27 cellular contexts compared by ENCODE assay signal in genomic region chr9:121153642-121154041, GRCh38. TPM values are rescaled to one million over a fixed set of nuclear protein-coding genes. Genes with fewer than 3 reads are reported as not detected.
DNase-seq lines count a peak whose midpoint lies in the region; ATAC-seq lines count a peak whose summit lies in the region.
"Had no signal": no experiment of that assay in that cellular context is flagged by ENCODE, and none has a peak within 500 bp of the region (broad histone marks: within the 10 kb centered on the region; RNA-seq: fewer than 3 reads in every experiment).

No MANE protein-coding gene starts in this region.

- peaks cover 10 to 27% (median 24%) of the 10 kb centered on the region in 4 donors for H3K4me1 Mint-ChIP-seq in CD4-positive, alpha-beta memory T cell
- H3K4me1 Mint-ChIP-seq in T-helper 17 cell (peaks cover 25% of the 10 kb centered on the region), memory B cell (peaks cover 26% of the 10 kb centered on the region)
- H3K4me1 Mint-ChIP-seq in activated CD4-positive, alpha-beta memory T cell treated with anti-CD3 and anti-CD28 coated beads, Interleukin-2, amount 10 ng/mL, durations not matched to agents 7 days and 5 days: peaks cover 49% of the 10 kb centered on the region
- H3K4me1 Mint-ChIP-seq: neural crest cell had no signal

- H3K36me3 Mint-ChIP-seq in CD4-positive, alpha-beta memory T cell: peaks cover 72 to 84% of the 10 kb centered on the region in 2 donors
- peaks cover 28% of the 10 kb centered on the region for H3K36me3 Mint-ChIP-seq in T-helper 17 cell (ENCODE audit: low read depth)
- H3K36me3 Mint-ChIP-seq in memory B cell: peaks cover 46% of the 10 kb centered on the region
- H3K36me3 Mint-ChIP-seq in activated CD4-positive, alpha-beta memory T cell treated with anti-CD3 and anti-CD28 coated beads, Interleukin-2, amount 10 ng/mL, durations not matched to agents 7 days and 5 days (ENCODE audit: low read depth): peaks cover 73% of the 10 kb centered on the region

- DNase-seq in CD4-positive, alpha-beta memory T cell: no peak
- DNase-seq in HS-27A (ENCODE audit: low read depth) (peak; percentile 7), T-helper 17 cell (no peak), memory B cell (ENCODE audit: low spot score in 2 of 2) (no peak), NCI-H510A (lab: John Stamatoyannopoulos, UW) (no peak)
- no peak for DNase-seq in activated CD4-positive, CD25-positive, alpha-beta regulatory T cell treated with anti-CD3 and anti-CD28 coated beads, Interleukin-2, amount 50 U/mL, for 72 hours
- no peak for DNase-seq in activated CD4-positive, alpha-beta memory T cell treated with anti-CD3 and anti-CD28 coated beads, Interleukin-2, amount 10 ng/mL, durations not matched to agents 7 days and 5 days
- DNase-seq: activated CD4-positive, alpha-beta T cell treated with anti-CD3 and anti-CD28 coated beads, Interleukin-2, amount 50 U/mL, for 48 hours; activated naive CD4-positive, alpha-beta T cell treated with anti-CD3 and anti-CD28 coated beads for 36 hours; activated T-cell treated with anti-CD3 and anti-CD28 coated beads for 4 hours; CD4-positive, alpha-beta T cell; cortex of kidney; kidney glomerular epithelial cell; lower lobe of right lung; MG63; mucosa of descending colon; NCI-H1436 treated with DMSO at 0.1 percent for 48 hours; NCI-H2107; NK-92 treated with Interleukin-12 subunit alpha and Interleukin-12 subunit beta, amount 100 ng/mL, for 24 hours; right cardiac atrium; SJCRH30; stimulated activated CD4-positive, alpha-beta T cell treated with anti-CD3 and anti-CD28 coated beads, Interleukin-4, amount 100 ng/mL, for 1 hour; stimulated activated naive CD8-positive, alpha-beta T cell treated with anti-CD3 and anti-CD28 coated beads, Interleukin-15, amount 100 ng/mL, for 72 hours; thyroid gland had no signal

- no peaks in the 10 kb centered on the region for H3K27me3 Mint-ChIP-seq in CD4-positive, alpha-beta memory T cell
- H3K27me3 Mint-ChIP-seq in T-helper 17 cell (no peaks in the 10 kb centered on the region), memory B cell (no peaks in the 10 kb centered on the region)
- H3K27me3 Mint-ChIP-seq in activated CD4-positive, alpha-beta memory T cell treated with anti-CD3 and anti-CD28 coated beads, Interleukin-2, amount 10 ng/mL, durations not matched to agents 7 days and 5 days: no peaks in the 10 kb centered on the region
- H3K27me3 Mint-ChIP-seq: CD4-positive, alpha-beta T cell; stimulated activated naive CD8-positive, alpha-beta T cell treated with anti-CD3 and anti-CD28 coated beads, Interleukin-15, amount 100 ng/mL, for 72 hours had no signal

- ATAC-seq in T-helper 17 cell (no peak), memory B cell (ENCODE audit: low read depth) (no peak)
- ATAC-seq: lower lobe of right lung; mucosa of descending colon; right cardiac atrium; stimulated activated naive CD8-positive, alpha-beta T cell treated with anti-CD3 and anti-CD28 coated beads, Interleukin-15, amount 100 ng/mL, for 72 hours; WTC11 had no signal

- no peak overlapping the region for H3K27ac ChIP-seq in CD4-positive, alpha-beta memory T cell (ENCODE audit: low read depth, low read length)
- H3K27ac ChIP-seq: HL-60, lower lobe of right lung, SJCRH30, thyroid gland had no signal

- H3K27ac Mint-ChIP-seq in CD4-positive, alpha-beta memory T cell: peak overlapping the region in 6 of 7 donors; percentile 1 to 85 (median 40)
- H3K27ac Mint-ChIP-seq in T-helper 17 cell: peak overlapping the region; percentile 29
- peak overlapping the region; percentile 80 for H3K27ac Mint-ChIP-seq in memory B cell
- no peak overlapping the region for H3K27ac Mint-ChIP-seq in activated CD4-positive, alpha-beta memory T cell treated with anti-CD3 and anti-CD28 coated beads, Interleukin-2, amount 10 ng/mL, durations not matched to agents 7 days and 5 days
- H3K27ac Mint-ChIP-seq: activated naive CD4-positive, alpha-beta T cell treated with anti-CD3 and anti-CD28 coated beads for 36 hours; CD4-positive, alpha-beta T cell had no signal

- no peaks in the 10 kb centered on the region for H3K9me3 ChIP-seq in CD4-positive, alpha-beta memory T cell (ENCODE audit: control insufficient read depth in 1 of 2, low read length in 2 of 2)
- no peaks in the 10 kb centered on the region for H3K9me3 ChIP-seq in T-helper 17 cell (ENCODE audit: control insufficient read depth, low read length, poor library complexity, severe bottlenecking)
- H3K9me3 ChIP-seq: lower lobe of right lung, MG63, mucosa of descending colon, SJCRH30, thyroid gland had no signal

- peaks cover 53% of the 10 kb centered on the region for H3K36me3 ChIP-seq in CD4-positive, alpha-beta memory T cell (ENCODE audit: insufficient read depth, low read length)

- peaks cover 0 to 1% (median 0%) of the 10 kb centered on the region in 8 donors for H3K9me3 Mint-ChIP-seq in CD4-positive, alpha-beta memory T cell
- no peaks in the 10 kb centered on the region for H3K9me3 Mint-ChIP-seq in memory B cell
- no peaks in the 10 kb centered on the region for H3K9me3 Mint-ChIP-seq in activated CD4-positive, alpha-beta memory T cell treated with anti-CD3 and anti-CD28 coated beads, Interleukin-2, amount 10 ng/mL, durations not matched to agents 7 days and 5 days
- H3K9me3 Mint-ChIP-seq: activated naive CD4-positive, alpha-beta T cell treated with anti-CD3 and anti-CD28 coated beads for 36 hours; CD4-positive, alpha-beta T cell; neural crest cell; stimulated activated naive CD8-positive, alpha-beta T cell treated with anti-CD3 and anti-CD28 coated beads, Interleukin-15, amount 100 ng/mL, for 72 hours; WTC11 had no signal

- POLR2A ChIA-PET in CD4-positive, alpha-beta memory T cell (lab: Charles Lee; ENCODE audit: partially characterized antibody): interaction anchor here (1.4 to 1.7 kb wide), 2 partner anchors 29 to 32 kb away, joined by 4 to 9 read pairs; no protein-coding TSS in a partner anchor
- POLR2A ChIA-PET in activated CD4-positive, alpha-beta memory T cell treated with anti-CD3 and anti-CD28 coated beads, Interleukin-2, amount 10 ng/mL, durations not matched to agents 7 days and 5 days (lab: Charles Lee): no interaction called here

- CTCF ChIA-PET in CD4-positive, alpha-beta memory T cell (lab: Charles Lee; ENCODE audit: partially characterized antibody): no interaction called here
- CTCF ChIA-PET in activated CD4-positive, alpha-beta memory T cell treated with anti-CD3 and anti-CD28 coated beads, Interleukin-2, amount 10 ng/mL, durations not matched to agents 7 days and 5 days (lab: Charles Lee): no interaction called here

- intact Hi-C loops in CD4-positive, alpha-beta memory T cell (cut with micrococcal nuclease): loop anchor here (5.0 kb wide), 1 partner anchor 46 kb away; no protein-coding TSS in a partner anchor

- no peak overlapping the region for H3K4me3 ChIP-seq in CD4-positive, alpha-beta memory T cell (ENCODE audit: low read length in 2 of 2)
- H3K4me3 ChIP-seq: lower lobe of right lung, MG63, mucosa of descending colon, SJCRH30, thyroid gland had no signal

- H3K4me3 Mint-ChIP-seq in CD4-positive, alpha-beta memory T cell: no peak overlapping the region
- H3K4me3 Mint-ChIP-seq in T-helper 17 cell (no peak overlapping the region), memory B cell (no peak overlapping the region)
- no peak overlapping the region for H3K4me3 Mint-ChIP-seq in activated CD4-positive, alpha-beta memory T cell treated with anti-CD3 and anti-CD28 coated beads, Interleukin-2, amount 10 ng/mL, durations not matched to agents 7 days and 5 days
- H3K4me3 Mint-ChIP-seq: activated naive CD4-positive, alpha-beta T cell treated with anti-CD3 and anti-CD28 coated beads for 36 hours; CD4-positive, alpha-beta T cell; neural crest cell; stimulated activated naive CD8-positive, alpha-beta T cell treated with anti-CD3 and anti-CD28 coated beads, Interleukin-15, amount 100 ng/mL, for 72 hours; WTC11 had no signal

- peaks cover 13% of the 10 kb centered on the region for H3K4me1 ChIP-seq in CD4-positive, alpha-beta memory T cell (ENCODE audit: insufficient read depth, low read length)
- H3K4me1 ChIP-seq: lower lobe of right lung, thyroid gland had no signal

- H3K27me3 ChIP-seq in CD4-positive, alpha-beta memory T cell (ENCODE audit: insufficient read depth, low read length): no peaks in the 10 kb centered on the region
- H3K27me3 ChIP-seq: MG63, SJCRH30, thyroid gland had no signal

RNA-seq across cellular contexts. Expression of gene RAB14, which starts 48.0 kb away (rescaled TPM):
- total RNA-seq in CD4-positive, alpha-beta memory T cell: 10 to 100 TPM; 65.5 to 68.1 TPM
- 10 to 100 TPM; 34.8 to 54.0 TPM for polyA plus RNA-seq in CD4-positive, alpha-beta memory T cell
- 10 to 100 TPM; 42.1 to 49.8 TPM for total RNA-seq in T-helper 17 cell
- 10 to 100 TPM; 65.8 to 68.1 TPM for total RNA-seq in activated CD4-positive, alpha-beta memory T cell treated with anti-CD3 and anti-CD28 coated beads, Interleukin-2, amount 10 ng/mL, durations not matched to agents 7 days and 5 days
